8 cellular contexts compared by ENCODE assay signal in genomic region chr3:50121416-50122032, GRCh38. TPM values are rescaled to one million over a fixed set of nuclear protein-coding genes. Genes with fewer than 3 reads are reported as not detected.
A peak's percentile ranks its signal among the peaks of the same experiment; 100 is the strongest.
DNase-seq lines count a peak whose midpoint lies in the region; ATAC-seq, FAIRE-seq and TF ChIP-seq lines count a peak whose summit lies in the region.

No MANE protein-coding gene starts in this region.

- no peaks in the 10 kb centered on the region for H3K9me2 ChIP-seq in Karpas-422 (replicated peaks; ENCODE audit: insufficient read depth, low read length)

- H4K20me1 ChIP-seq in Karpas-422 (ENCODE audit: insufficient read depth, low read depth, low read length): peaks cover 15% of the 10 kb centered on the region; the same call in 1 of the 2 replicates

- TF ChIP-seq CTCF in AG09309 (IDR thresholded peaks at IDR 0.05; ENCODE audit: control insufficient read depth, insufficient read depth, low read depth, low read length, missing control alignments) (peak; percentile 90), left ventricle myocardium inferior (IDR thresholded peaks at IDR 0.05; ENCODE audit: borderline replicate concordance) (peak; percentile 84), retinal pigment epithelial cell (conservative IDR thresholded peaks at IDR 0.05; ENCODE audit: low read depth, low read length) (peak; percentile 77)

- no peaks in the 10 kb centered on the region for H3K4me1 ChIP-seq in Karpas-422 (ENCODE audit: low read length)
- peaks cover 24% of the 10 kb centered on the region for H3K4me1 ChIP-seq in left ventricle myocardium inferior

- H3K79me2 ChIP-seq in Karpas-422 (ENCODE audit: low read length): no peaks in the 10 kb centered on the region

- peak; percentile 82 for FAIRE-seq in GM18507 (lab: Jason Lieb, UNC)

- H3K4me3 ChIP-seq in AG09309 (ENCODE audit: control insufficient read depth, low read depth, low read length) (no peak overlapping the region), Karpas-422 (ENCODE audit: low read length) (no peak overlapping the region), left ventricle myocardium inferior (no peak overlapping the region), retinal pigment epithelial cell (ENCODE audit: low read length) (no peak overlapping the region)

- peaks cover 6% of the 10 kb centered on the region; the same call in 1 of the 2 replicates for H3K36me3 ChIP-seq in Karpas-422 (ENCODE audit: insufficient read depth, low read length)
- peaks cover 49% of the 10 kb centered on the region for H3K36me3 ChIP-seq in left ventricle myocardium inferior

- H3K9me3 ChIP-seq in Karpas-422 (ENCODE audit: low read length) (no peaks in the 10 kb centered on the region), left ventricle myocardium inferior (replicated peaks) (no peaks in the 10 kb centered on the region)

- no peak overlapping the region for H2AFZ ChIP-seq in Karpas-422 (ENCODE audit: low read length)

- H3K27me3 ChIP-seq in Karpas-422 (ENCODE audit: low read length): no peaks in the 10 kb centered on the region
- no peaks in the 10 kb centered on the region for H3K27me3 ChIP-seq in left ventricle myocardium inferior (ENCODE audit: low read depth)

- intact Hi-C loops in left ventricle myocardium inferior (cut with micrococcal nuclease): loop anchor here (1.0 kb wide), 1 partner anchor 68 kb away; no protein-coding TSS in a partner anchor

- ATAC-seq in HG02588 (IDR thresholded peaks at IDR 0.05; ENCODE audit: unreplicated experiment): no peak

- H3K9ac ChIP-seq in Karpas-422 (ENCODE audit: low read length): no peak overlapping the region

- H3K4me2 ChIP-seq in Karpas-422 (ENCODE audit: low read depth, low read length, poor library complexity, severe bottlenecking): no peak overlapping the region

- DNase-seq in AG09309 (ENCODE audit: low read depth): peak; percentile 20
- peak; percentile 65 for DNase-seq in GM18507 (ENCODE audit: extremely low spot score, insufficient read length, low read depth)
- DNase-seq in Karpas-422: peak; percentile 92
- DNase-seq in SKM-1 (lab: John Stamatoyannopoulos, UW; ENCODE audit: unreplicated experiment): peak; percentile 56
- peak; percentile 32 for DNase-seq in activated naive CD8-positive, alpha-beta T cell treated with anti-CD3 and anti-CD28 coated beads, Interleukin-2, amount 50 U/mL, for 16 hours (ENCODE audit: low read depth, low spot score)
- DNase-seq in left ventricle myocardium inferior: peak; percentile 70
- DNase-seq in retinal pigment epithelial cell (ENCODE audit: low read depth): peak; percentile 43

- no peak overlapping the region for H3K27ac ChIP-seq in Karpas-422 (ENCODE audit: low read length)
- H3K27ac ChIP-seq in left ventricle myocardium inferior (replicated peaks): no peak overlapping the region

RNA-seq across cellular contexts. Expression of gene RBM5, which starts 32.8 kb away (rescaled TPM):
- total RNA-seq in Karpas-422 (2014; rRNA removed; shearing (Covaris generic); ENCODE audit: low replicate concordance): 179 and 239 TPM in 2 replicates
- 58.4 TPM for total RNA-seq in left ventricle myocardium inferior

RNA-seq across cellular contexts. Expression of gene SEMA3F, which starts 33.6 kb away (rescaled TPM):
- not detected in 2 replicates for total RNA-seq in Karpas-422 (2014; rRNA removed; shearing (Covaris generic); ENCODE audit: low replicate concordance)
- total RNA-seq in left ventricle myocardium inferior: 10.2 TPM

Comparison
In these comparisons a context has a peak if more than half of its experiments do, and no peak if none do; other contexts are left out.
1. DNase-seq: peak in every context shown above with its lines; median percentile 92 in Karpas-422; 70 in left ventricle myocardium inferior; 65 in GM18507; 56 in SKM-1; 43 in retinal pigment epithelial cell; 32 in activated naive CD8-positive, alpha-beta T cell treated with anti-CD3 and anti-CD28 coated beads, Interleukin-2, amount 50 U/mL, for 16 hours; 20 in AG09309.
2. RNA of gene SEMA3F, which starts 33.6 kb away (total RNA-seq): 10.2 TPM in left ventricle myocardium inferior (single experiment); not detected in Karpas-422; every median in the first group is over 10 times any median in the second.
3. Peak in every context shown above with its lines, with median percentiles within 50 percentile points of each other: CTCF ChIP-seq.